Comparison of ENCODE assay signal across 23 cellular contexts in genomic region chr2:66602341-66602740, GRCh38.
"Had no signal": no experiment of that assay in that cellular context is flagged by ENCODE, and none has a peak within 500 bp of the region (broad histone marks: within the 10 kb centered on the region; RNA-seq: fewer than 3 reads in every experiment).

No MANE protein-coding gene starts in this region.

- H3K27me3 ChIP-seq: foreskin keratinocyte, gastroesophageal sphincter, sigmoid colon, stomach, thyroid gland had no signal

- H3K4me3 ChIP-seq: gastroesophageal sphincter, heart left ventricle, lower lobe of right lung, psoas muscle, sigmoid colon, stomach, thyroid gland had no signal

- H3K27ac ChIP-seq: foreskin keratinocyte, heart left ventricle, lower lobe of right lung, psoas muscle, sigmoid colon, stomach, thyroid gland had no signal

- DNase-seq: cortex of kidney; effector memory CD8-positive, alpha-beta T cell; heart left ventricle; hippocampal formation; left ventricle myocardium superior; lower lobe of right lung; naive thymus-derived CD8-positive, alpha-beta T cell; nephron progenitor cell; nucleus accumbens; posterior cingulate gyrus; psoas muscle; right cardiac atrium; sigmoid colon; stimulated activated CD4-positive, alpha-beta T cell treated with anti-CD3 and anti-CD28 coated beads, Interleukin-2, amount 100 ng/mL, for 24 hours; stimulated activated CD4-positive, alpha-beta T cell treated with anti-CD3 and anti-CD28 coated beads, Interleukin-4, amount 100 ng/mL, for 24 hours; stimulated activated naive CD4-positive, alpha-beta T cell treated with Interleukin-2 at 50 U/mL for 16 hours; stomach; thyroid gland; trophoblast cell had no signal

- H3K9me3 ChIP-seq: lower lobe of right lung, psoas muscle, stomach, thyroid gland had no signal

- FAIRE-seq: keratinocyte had no signal

- ATAC-seq: effector memory CD8-positive, alpha-beta T cell; foreskin keratinocyte; gastroesophageal sphincter; heart left ventricle; left ventricle myocardium superior; lower lobe of right lung; naive thymus-derived CD8-positive, alpha-beta T cell; psoas muscle; right cardiac atrium; stimulated activated effector memory CD8-positive, alpha-beta T cell treated with anti-CD3 and anti-CD28 coated beads, Interleukin-12 subunit alpha, Interleukin-12 subunit beta, amount 100 ng/mL, for 72 hours had no signal

- H3K4me1 ChIP-seq: heart left ventricle, lower lobe of right lung, psoas muscle, sigmoid colon, stomach, thyroid gland had no signal

- H3K36me3 ChIP-seq: gastroesophageal sphincter, heart left ventricle, lower lobe of right lung, sigmoid colon, stomach, thyroid gland had no signal
